18 cellular contexts compared by ENCODE assay signal in the genomic region with DNA sequence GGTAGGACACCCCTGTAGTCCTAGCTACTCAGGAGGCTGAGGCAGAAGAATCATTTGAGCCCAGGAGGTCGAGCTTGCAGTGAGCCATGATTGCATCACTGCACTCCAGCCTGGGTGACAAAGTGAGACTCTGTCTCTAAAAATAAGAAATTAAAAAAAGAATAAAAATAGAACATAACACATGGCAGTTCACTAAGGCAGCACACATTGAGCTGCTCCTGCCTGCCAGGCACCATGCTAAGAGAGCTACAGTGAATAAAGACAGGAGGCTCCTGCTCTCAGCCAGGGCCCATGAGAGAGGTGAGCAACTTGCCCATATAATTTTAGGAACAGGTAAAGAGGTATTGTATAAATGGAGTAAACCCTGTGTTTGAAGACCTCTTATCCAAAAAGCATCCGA.
"Had no signal": no experiment of that assay in that cellular context is flagged by ENCODE, and none has a peak within 500 bp of the region (broad histone marks: within the 10 kb centered on the region; RNA-seq: fewer than 3 reads in every experiment).

No MANE protein-coding gene starts in this region.

- H3K4me1 ChIP-seq: gastroesophageal sphincter, lower lobe of right lung, tibial artery, upper lobe of left lung, uterus had no signal

- H3K36me3 ChIP-seq: gastroesophageal sphincter, lower lobe of right lung, neutrophil, tibial artery, upper lobe of left lung, uterus had no signal

- H3K27me3 ChIP-seq: gastroesophageal sphincter, tibial artery, upper lobe of left lung, uterus had no signal

- ATAC-seq: gastroesophageal sphincter; lower lobe of right lung; naive thymus-derived CD8-positive, alpha-beta T cell; stimulated activated memory B cell treated with anti-CD40 and anti-IgM and Interleukin-4, amounts not matched to agents 10 μg/mL and 1 μg/mL and 100 μg/mL, for 72 hours had no signal

- H3K27ac ChIP-seq: gastroesophageal sphincter, lower lobe of right lung, neutrophil, tibial artery, upper lobe of left lung, uterus had no signal

- H3K9me3 ChIP-seq: gastroesophageal sphincter, lower lobe of right lung, neutrophil, tibial artery, upper lobe of left lung, uterus had no signal

- H3K4me3 ChIP-seq: dorsolateral prefrontal cortex, gastroesophageal sphincter, lower lobe of right lung, tibial artery, upper lobe of left lung, uterus had no signal

- DNase-seq: central memory CD4-positive, alpha-beta T cell; cortex of kidney; effector CD8-positive, alpha-beta T cell; glutamatergic neuron; hippocampal formation; lower lobe of right lung; mesendoderm; naive thymus-derived CD8-positive, alpha-beta T cell; right cardiac atrium; stimulated activated CD4-positive, alpha-beta T cell treated with anti-CD3 and anti-CD28 coated beads, Interleukin-1b, Interleukin-23, amount 100 ng/mL, for 48 hours; stimulated activated CD4-positive, alpha-beta T cell treated with anti-CD3 and anti-CD28 coated beads, Interleukin-4, amount 100 ng/mL, for 24 hours; tibial artery; upper lobe of left lung; uterus had no signal
